Comparison of ENCODE assay signal across 14 cellular contexts in the genomic region with DNA sequence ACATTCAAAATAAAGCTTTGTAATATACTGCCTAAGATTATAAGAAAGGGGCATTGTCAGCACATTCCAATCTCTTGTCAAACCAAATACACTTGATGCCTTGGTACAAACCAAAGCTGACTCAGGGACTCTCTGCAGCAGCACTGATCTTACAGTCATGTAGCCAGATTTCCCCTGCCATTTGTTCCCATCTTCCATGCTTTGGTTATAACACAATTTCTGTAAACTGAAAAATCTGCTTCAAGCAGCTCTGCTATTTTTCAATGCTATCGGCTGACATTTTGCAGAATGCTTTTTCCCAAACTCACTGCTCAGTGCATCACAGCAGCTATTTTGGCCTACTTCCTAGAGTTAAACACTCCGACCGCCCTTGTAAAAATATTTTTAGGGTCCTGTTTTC. TPM values are rescaled to one million over a fixed set of nuclear protein-coding genes. Genes with fewer than 3 reads are reported as not detected.
DNase-seq lines count a peak whose midpoint lies in the region; ATAC-seq and TF ChIP-seq lines count a peak whose summit lies in the region.
"Had no signal": no experiment of that assay in that cellular context is flagged by ENCODE, and none has a peak within 500 bp of the region (broad histone marks: within the 10 kb centered on the region; RNA-seq: fewer than 3 reads in every experiment).

No MANE protein-coding gene starts in this region.

- H3K27ac ChIP-seq in Panc1 (ENCODE audit: low read length) (no peak overlapping the region), transverse colon (peak overlapping the region; percentile 50 to 81 (median 59))
- H3K27ac ChIP-seq: HL-60, PC-9, suprapubic skin had no signal

- H3K4me3 ChIP-seq in Panc1 (ENCODE audit: low read depth in 2 of 2, low read length in 2 of 2) (no peak overlapping the region), epithelial cell of esophagus (ENCODE audit: low read length) (no peak overlapping the region), transverse colon (no peak overlapping the region)
- H3K4me3 ChIP-seq: PC-9, suprapubic skin had no signal

- intact Hi-C loops in Panc1 (cut with micrococcal nuclease; ENCODE audit: unreplicated experiment), result no loop called here
- intact Hi-C loops in transverse colon (cut with DNase I; ENCODE audit: low total_unique reads), result no loop called here

- no TSS peak for BruUV-seq in Panc1 (replicated peaks; lab: Mats Ljungman, UMichigan)

- no peak for TF ChIP-seq POLR2A in transverse colon (IDR thresholded peaks at IDR 0.05)

- H3K9me3 ChIP-seq in Panc1 (ENCODE audit: control insufficient read depth, insufficient read depth, low read depth, low read length), result no peaks in the 10 kb centered on the region
- no peaks in the 10 kb centered on the region for H3K9me3 ChIP-seq in transverse colon
- H3K9me3 ChIP-seq: suprapubic skin had no signal

- H3K4me1 ChIP-seq in Panc1 (ENCODE audit: control insufficient read depth, insufficient read depth, low read length) (peaks cover 13% of the 10 kb centered on the region; the same call in 1 of the 2 replicates), transverse colon (peaks cover 0 to 50% (median 11%) of the 10 kb centered on the region in 4 donors)
- H3K4me1 ChIP-seq: suprapubic skin had no signal

- no peak for DNase-seq in Panc1 (ENCODE audit: low read depth, low spot score)
- DNase-seq in epithelial cell of esophagus (ENCODE audit: low read depth), result peak; percentile 62
- peak; percentile 50 for DNase-seq in medulla oblongata (ENCODE audit: extremely low spot score)
- no peak for DNase-seq in transverse colon
- DNase-seq in mesenteric fat pad (ENCODE audit: low spot score), result no peak
- DNase-seq in NCI-H345 treated with DMSO at 0.1 percent for 48 hours (lab: John Stamatoyannopoulos, UW; ENCODE audit: unreplicated experiment), result no peak
- DNase-seq in NCI-H446 (lab: John Stamatoyannopoulos, UW), result no peak
- DNase-seq: activated CD4-positive, alpha-beta T cell treated with anti-CD3 and anti-CD28 coated beads for 48 hours; NCI-H146; PC-9; stimulated activated CD4-positive, alpha-beta T cell treated with anti-CD3 and anti-CD28 coated beads, Interleukin-2, amount 100 ng/mL, for 24 hours had no signal

- TF ChIP-seq CTCF in Panc1 (IDR thresholded peaks at IDR 0.05) (no peak), epithelial cell of esophagus (IDR thresholded peaks at IDR 0.05; ENCODE audit: insufficient read depth, low read depth, low read length, missing control alignments) (no peak), transverse colon (IDR thresholded peaks at IDR 0.05) (no peak)

- TF ChIP-seq EP300 in transverse colon (IDR thresholded peaks at IDR 0.05; ENCODE audit: low read depth), result peak; percentile 25

- H3K27me3 ChIP-seq in Panc1 (ENCODE audit: control insufficient read depth, insufficient read depth, low read length) (no peaks in the 10 kb centered on the region), transverse colon (no peaks in the 10 kb centered on the region)
- H3K27me3 ChIP-seq: suprapubic skin had no signal

- CTCF ChIA-PET in Panc1 (lab: Charles Lee), result no interaction called here

- WGBS in transverse colon (ENCODE audit: low coverage in 1 of 2), 2 donors, result 61 to 63% methylated on average over 3 of the region's 3 CpGs

- POLR2A ChIA-PET in Panc1 (lab: Charles Lee), result no interaction called here

- ATAC-seq in Panc1 (peak; percentile 54; the same call in 1 of the 2 replicates), HG02798 (IDR thresholded peaks at IDR 0.05; ENCODE audit: poor library complexity, unreplicated experiment) (no peak)

- in situ Hi-C loops in Panc1 (cut with HindIII; ENCODE audit: low pct_unique_long_range_greater_than_20kb, low sequenced_read_pairs) (no loop called here), transverse colon (cut with MboI; ENCODE audit: low pct_ligation_motif_present in 1 of 4, low pct_unique_long_range_greater_than_20kb in 1 of 4, low sequenced_read_pairs in 3 of 4) (no loop called here)

- H3K36me3 ChIP-seq in Panc1 (ENCODE audit: control insufficient read depth, insufficient read depth, low read length) (no peaks in the 10 kb centered on the region), transverse colon (no peaks in the 10 kb centered on the region)
- H3K36me3 ChIP-seq: suprapubic skin had no signal

RNA-seq across cellular contexts. Expression of a gene that starts 18.2 kb away (rescaled TPM):
- total RNA-seq in Panc1 (2021; ENCODE audit: unreplicated experiment) (158 TPM), transverse colon (100 to 1,000 TPM in 2 of 4 donors, 10 to 100 TPM in 2; 18.9 to 178 (median 92.0) TPM), mesenteric fat pad (219 TPM)
- 81.1 TPM for polyA plus RNA-seq in Panc1 (2012; ENCODE audit: insufficient read length)

Comparison
In these comparisons a context has a peak if more than half of its experiments do, and no peak if none do; other contexts are left out.
1. DNase-seq: peak in epithelial cell of esophagus (single experiment) and medulla oblongata (single experiment); none in Panc1 (single experiment), transverse colon (single experiment), mesenteric fat pad (single experiment), NCI-H345 treated with DMSO at 0.1 percent for 48 hours (single experiment) and NCI-H446 (0 of 2).